ENCODE assay signal across 1 cellular context in the genomic region with DNA sequence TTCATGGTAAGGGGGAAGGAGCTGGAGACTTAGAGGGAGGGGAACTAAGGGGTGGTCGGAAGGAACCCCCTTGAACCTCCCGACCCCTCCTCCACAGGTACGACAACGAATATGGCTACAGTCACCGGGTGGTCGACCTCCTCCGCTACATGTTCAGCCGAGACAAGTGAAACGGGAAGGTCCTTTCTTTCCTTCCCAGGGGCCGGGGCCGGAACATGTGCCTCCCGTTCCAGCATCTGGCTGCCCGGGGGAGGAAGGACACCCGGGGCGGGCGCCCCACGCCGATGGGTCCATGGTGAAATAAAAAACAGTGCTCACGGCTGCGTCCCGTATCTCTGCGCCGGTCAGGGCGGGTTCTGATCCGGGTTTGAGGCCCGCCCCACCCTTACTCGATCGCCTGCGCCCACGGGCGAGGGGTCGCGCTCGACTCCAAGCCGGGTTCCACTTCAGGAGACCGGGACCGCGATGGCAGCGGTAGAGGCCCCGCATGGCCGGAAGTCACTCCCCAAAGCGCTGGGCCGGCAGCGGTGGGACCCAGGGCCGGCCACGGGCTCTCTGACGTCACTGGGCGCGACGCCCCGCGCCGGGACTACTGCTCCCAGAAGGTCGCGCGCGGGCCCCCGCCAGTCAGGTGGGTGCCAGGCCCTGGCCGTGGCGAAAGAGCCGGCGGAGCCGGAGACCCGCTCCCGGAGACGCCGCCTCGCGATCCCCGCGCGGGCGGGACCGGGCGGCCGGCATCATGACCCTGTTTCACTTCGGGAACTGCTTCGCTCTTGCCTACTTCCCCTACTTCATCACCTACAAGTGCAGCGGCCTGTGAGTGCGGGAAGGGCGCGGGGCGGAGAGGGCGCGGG.
TF ChIP-seq lines count a peak whose summit lies in the region.

A gene with protein sequence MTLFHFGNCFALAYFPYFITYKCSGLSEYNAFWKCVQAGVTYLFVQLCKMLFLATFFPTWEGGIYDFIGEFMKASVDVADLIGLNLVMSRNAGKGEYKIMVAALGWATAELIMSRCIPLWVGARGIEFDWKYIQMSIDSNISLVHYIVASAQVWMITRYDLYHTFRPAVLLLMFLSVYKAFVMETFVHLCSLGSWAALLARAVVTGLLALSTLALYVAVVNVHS (plus strand): TSS at position 626 of the 854 bp plus-strand sequence. CDS start 114 bp downstream, at position 740.

TF ChIP-seq in K562, 482 proteins besides CTCF, POLR2A, EP300 and RAD21 (continued from another document and continues in another):
- TF ChIP-seq GABPB1 (CRISPR knock-in tag; IDR thresholded peaks at IDR 0.05) (peak; percentile 90), DACH1 (IDR thresholded peaks at IDR 0.05; ENCODE audit: partially characterized antibody) (no peak), POLR3G (IDR thresholded peaks at IDR 0.05; ENCODE audit: extremely low read depth, insufficient read length, insufficient replicate concordance) (no peak), CEBPB (tag; IDR thresholded peaks at IDR 0.05) (peak; percentile 40), ZNF79 (CRISPR knock-in tag; IDR thresholded peaks at IDR 0.05; ENCODE audit: low read depth) (no peak), POLR2AphosphoS5 (IDR thresholded peaks at IDR 0.05; ENCODE audit: control insufficient read depth, insufficient read depth, low read depth, low read length) (peak; percentile 74), YY1 (IDR thresholded peaks at IDR 0.05; ENCODE audit: borderline replicate concordance in 1 of 3, control insufficient read depth in 1 of 3, extremely low read depth in 1 of 3, insufficient read depth in 3 of 3, insufficient read length in 1 of 3, insufficient replicate concordance in 2 of 3, low read depth in 1 of 3, low read length in 2 of 3) (peak in 2 of 3 experiments; percentile 56 to 73), TCF7L2 (IDR thresholded peaks at IDR 0.05; ENCODE audit: low read depth, low read length) (no peak), PHF8 (IDR thresholded peaks at IDR 0.05; ENCODE audit: borderline replicate concordance, low read length) (peak; percentile 91; the same call in 1 of the 2 replicates), PML (IDR thresholded peaks at IDR 0.05; ENCODE audit: low read length) (peak; percentile 46; the same call in 1 of the 2 replicates), PHF21A (IDR thresholded peaks at IDR 0.05; ENCODE audit: borderline replicate concordance, low read depth) (no peak), PTRF (tag; IDR thresholded peaks at IDR 0.05) (no peak), ZNF140 (CRISPR knock-in tag; IDR thresholded peaks at IDR 0.05) (no peak), NBN (IDR thresholded peaks at IDR 0.05; ENCODE audit: low read depth) (no peak), CBFB (CRISPR knock-in tag; IDR thresholded peaks at IDR 0.05) (no peak), ZNF75A (CRISPR knock-in tag; IDR thresholded peaks at IDR 0.05) (no peak), MTA2 (IDR thresholded peaks at IDR 0.05; ENCODE audit: low read depth) (no peak), HDAC2 (IDR thresholded peaks at IDR 0.05) (peak; percentile 25), ZNF785 (CRISPR knock-in tag; IDR thresholded peaks at IDR 0.05) (no peak), ZNF699 (CRISPR knock-in tag; IDR thresholded peaks at IDR 0.05; ENCODE audit: insufficient replicate concordance) (no peak), ZNF408 (CRISPR knock-in tag; IDR thresholded peaks at IDR 0.05; ENCODE audit: low read depth) (no peak), NFE2 (IDR thresholded peaks at IDR 0.05; ENCODE audit: low read depth) (no peak), TEAD4 (IDR thresholded peaks at IDR 0.05; ENCODE audit: low read length) (no peak), TEAD4 (CRISPR knock-in tag; IDR thresholded peaks at IDR 0.05; ENCODE audit: borderline replicate concordance) (no peak), IRF2 (CRISPR knock-in tag; IDR thresholded peaks at IDR 0.05) (no peak), MED1 (CRISPR knock-in tag; IDR thresholded peaks at IDR 0.05; ENCODE audit: borderline replicate concordance) (no peak), MXI1 (IDR thresholded peaks at IDR 0.05; ENCODE audit: low read depth, low read length) (peak; percentile 62), WHSC1 (IDR thresholded peaks at IDR 0.05; ENCODE audit: low read length) (no peak)
- TF ChIP-seq, protein P1, sequence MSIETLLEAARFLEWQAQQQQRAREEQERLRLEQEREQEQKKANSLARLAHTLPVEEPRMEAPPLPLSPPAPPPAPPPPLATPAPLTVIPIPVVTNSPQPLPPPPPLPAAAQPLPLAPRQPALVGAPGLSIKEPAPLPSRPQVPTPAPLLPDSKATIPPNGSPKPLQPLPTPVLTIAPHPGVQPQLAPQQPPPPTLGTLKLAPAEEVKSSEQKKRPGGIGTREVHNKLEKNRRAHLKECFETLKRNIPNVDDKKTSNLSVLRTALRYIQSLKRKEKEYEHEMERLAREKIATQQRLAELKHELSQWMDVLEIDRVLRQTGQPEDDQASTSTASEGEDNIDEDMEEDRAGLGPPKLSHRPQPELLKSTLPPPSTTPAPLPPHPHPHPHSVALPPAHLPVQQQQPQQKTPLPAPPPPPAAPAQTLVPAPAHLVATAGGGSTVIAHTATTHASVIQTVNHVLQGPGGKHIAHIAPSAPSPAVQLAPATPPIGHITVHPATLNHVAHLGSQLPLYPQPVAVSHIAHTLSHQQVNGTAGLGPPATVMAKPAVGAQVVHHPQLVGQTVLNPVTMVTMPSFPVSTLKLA (conservative IDR thresholded peaks at IDR 0.05), result peak in 1 of 2 experiments; percentile 95
- TF ChIP-seq, protein P2, sequence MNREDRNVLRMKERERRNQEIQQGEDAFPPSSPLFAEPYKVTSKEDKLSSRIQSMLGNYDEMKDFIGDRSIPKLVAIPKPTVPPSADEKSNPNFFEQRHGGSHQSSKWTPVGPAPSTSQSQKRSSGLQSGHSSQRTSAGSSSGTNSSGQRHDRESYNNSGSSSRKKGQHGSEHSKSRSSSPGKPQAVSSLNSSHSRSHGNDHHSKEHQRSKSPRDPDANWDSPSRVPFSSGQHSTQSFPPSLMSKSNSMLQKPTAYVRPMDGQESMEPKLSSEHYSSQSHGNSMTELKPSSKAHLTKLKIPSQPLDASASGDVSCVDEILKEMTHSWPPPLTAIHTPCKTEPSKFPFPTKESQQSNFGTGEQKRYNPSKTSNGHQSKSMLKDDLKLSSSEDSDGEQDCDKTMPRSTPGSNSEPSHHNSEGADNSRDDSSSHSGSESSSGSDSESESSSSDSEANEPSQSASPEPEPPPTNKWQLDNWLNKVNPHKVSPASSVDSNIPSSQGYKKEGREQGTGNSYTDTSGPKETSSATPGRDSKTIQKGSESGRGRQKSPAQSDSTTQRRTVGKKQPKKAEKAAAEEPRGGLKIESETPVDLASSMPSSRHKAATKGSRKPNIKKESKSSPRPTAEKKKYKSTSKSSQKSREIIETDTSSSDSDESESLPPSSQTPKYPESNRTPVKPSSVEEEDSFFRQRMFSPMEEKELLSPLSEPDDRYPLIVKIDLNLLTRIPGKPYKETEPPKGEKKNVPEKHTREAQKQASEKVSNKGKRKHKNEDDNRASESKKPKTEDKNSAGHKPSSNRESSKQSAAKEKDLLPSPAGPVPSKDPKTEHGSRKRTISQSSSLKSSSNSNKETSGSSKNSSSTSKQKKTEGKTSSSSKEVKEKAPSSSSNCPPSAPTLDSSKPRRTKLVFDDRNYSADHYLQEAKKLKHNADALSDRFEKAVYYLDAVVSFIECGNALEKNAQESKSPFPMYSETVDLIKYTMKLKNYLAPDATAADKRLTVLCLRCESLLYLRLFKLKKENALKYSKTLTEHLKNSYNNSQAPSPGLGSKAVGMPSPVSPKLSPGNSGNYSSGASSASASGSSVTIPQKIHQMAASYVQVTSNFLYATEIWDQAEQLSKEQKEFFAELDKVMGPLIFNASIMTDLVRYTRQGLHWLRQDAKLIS (CRISPR knock-in tag; IDR thresholded peaks at IDR 0.05), result no peak
- TF ChIP-seq, protein P3, sequence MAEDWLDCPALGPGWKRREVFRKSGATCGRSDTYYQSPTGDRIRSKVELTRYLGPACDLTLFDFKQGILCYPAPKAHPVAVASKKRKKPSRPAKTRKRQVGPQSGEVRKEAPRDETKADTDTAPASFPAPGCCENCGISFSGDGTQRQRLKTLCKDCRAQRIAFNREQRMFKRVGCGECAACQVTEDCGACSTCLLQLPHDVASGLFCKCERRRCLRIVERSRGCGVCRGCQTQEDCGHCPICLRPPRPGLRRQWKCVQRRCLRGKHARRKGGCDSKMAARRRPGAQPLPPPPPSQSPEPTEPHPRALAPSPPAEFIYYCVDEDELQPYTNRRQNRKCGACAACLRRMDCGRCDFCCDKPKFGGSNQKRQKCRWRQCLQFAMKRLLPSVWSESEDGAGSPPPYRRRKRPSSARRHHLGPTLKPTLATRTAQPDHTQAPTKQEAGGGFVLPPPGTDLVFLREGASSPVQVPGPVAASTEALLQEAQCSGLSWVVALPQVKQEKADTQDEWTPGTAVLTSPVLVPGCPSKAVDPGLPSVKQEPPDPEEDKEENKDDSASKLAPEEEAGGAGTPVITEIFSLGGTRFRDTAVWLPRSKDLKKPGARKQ (CRISPR knock-in tag; IDR thresholded peaks at IDR 0.05), result no peak
- TF ChIP-seq, protein P4, sequence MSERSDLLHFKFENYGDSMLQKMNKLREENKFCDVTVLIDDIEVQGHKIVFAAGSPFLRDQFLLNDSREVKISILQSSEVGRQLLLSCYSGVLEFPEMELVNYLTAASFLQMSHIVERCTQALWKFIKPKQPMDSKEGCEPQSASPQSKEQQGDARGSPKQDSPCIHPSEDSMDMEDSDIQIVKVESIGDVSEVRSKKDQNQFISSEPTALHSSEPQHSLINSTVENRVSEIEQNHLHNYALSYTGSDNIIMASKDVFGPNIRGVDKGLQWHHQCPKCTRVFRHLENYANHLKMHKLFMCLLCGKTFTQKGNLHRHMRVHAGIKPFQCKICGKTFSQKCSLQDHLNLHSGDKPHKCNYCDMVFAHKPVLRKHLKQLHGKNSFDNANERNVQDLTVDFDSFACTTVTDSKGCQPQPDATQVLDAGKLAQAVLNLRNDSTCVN (CRISPR knock-in tag; IDR thresholded peaks at IDR 0.05), result no peak
- TF ChIP-seq, protein P5, sequence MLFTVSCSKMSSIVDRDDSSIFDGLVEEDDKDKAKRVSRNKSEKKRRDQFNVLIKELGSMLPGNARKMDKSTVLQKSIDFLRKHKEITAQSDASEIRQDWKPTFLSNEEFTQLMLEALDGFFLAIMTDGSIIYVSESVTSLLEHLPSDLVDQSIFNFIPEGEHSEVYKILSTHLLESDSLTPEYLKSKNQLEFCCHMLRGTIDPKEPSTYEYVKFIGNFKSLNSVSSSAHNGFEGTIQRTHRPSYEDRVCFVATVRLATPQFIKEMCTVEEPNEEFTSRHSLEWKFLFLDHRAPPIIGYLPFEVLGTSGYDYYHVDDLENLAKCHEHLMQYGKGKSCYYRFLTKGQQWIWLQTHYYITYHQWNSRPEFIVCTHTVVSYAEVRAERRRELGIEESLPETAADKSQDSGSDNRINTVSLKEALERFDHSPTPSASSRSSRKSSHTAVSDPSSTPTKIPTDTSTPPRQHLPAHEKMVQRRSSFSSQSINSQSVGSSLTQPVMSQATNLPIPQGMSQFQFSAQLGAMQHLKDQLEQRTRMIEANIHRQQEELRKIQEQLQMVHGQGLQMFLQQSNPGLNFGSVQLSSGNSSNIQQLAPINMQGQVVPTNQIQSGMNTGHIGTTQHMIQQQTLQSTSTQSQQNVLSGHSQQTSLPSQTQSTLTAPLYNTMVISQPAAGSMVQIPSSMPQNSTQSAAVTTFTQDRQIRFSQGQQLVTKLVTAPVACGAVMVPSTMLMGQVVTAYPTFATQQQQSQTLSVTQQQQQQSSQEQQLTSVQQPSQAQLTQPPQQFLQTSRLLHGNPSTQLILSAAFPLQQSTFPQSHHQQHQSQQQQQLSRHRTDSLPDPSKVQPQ (CRISPR knock-in tag; IDR thresholded peaks at IDR 0.05; ENCODE audit: borderline replicate concordance), result no peak
- TF ChIP-seq, protein P6, sequence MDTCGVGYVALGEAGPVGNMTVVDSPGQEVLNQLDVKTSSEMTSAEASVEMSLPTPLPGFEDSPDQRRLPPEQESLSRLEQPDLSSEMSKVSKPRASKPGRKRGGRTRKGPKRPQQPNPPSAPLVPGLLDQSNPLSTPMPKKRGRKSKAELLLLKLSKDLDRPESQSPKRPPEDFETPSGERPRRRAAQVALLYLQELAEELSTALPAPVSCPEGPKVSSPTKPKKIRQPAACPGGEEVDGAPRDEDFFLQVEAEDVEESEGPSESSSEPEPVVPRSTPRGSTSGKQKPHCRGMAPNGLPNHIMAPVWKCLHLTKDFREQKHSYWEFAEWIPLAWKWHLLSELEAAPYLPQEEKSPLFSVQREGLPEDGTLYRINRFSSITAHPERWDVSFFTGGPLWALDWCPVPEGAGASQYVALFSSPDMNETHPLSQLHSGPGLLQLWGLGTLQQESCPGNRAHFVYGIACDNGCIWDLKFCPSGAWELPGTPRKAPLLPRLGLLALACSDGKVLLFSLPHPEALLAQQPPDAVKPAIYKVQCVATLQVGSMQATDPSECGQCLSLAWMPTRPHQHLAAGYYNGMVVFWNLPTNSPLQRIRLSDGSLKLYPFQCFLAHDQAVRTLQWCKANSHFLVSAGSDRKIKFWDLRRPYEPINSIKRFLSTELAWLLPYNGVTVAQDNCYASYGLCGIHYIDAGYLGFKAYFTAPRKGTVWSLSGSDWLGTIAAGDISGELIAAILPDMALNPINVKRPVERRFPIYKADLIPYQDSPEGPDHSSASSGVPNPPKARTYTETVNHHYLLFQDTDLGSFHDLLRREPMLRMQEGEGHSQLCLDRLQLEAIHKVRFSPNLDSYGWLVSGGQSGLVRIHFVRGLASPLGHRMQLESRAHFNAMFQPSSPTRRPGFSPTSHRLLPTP (IDR thresholded peaks at IDR 0.05; ENCODE audit: borderline replicate concordance, extremely low read depth, insufficient read length), result no peak
- TF ChIP-seq, protein P7, sequence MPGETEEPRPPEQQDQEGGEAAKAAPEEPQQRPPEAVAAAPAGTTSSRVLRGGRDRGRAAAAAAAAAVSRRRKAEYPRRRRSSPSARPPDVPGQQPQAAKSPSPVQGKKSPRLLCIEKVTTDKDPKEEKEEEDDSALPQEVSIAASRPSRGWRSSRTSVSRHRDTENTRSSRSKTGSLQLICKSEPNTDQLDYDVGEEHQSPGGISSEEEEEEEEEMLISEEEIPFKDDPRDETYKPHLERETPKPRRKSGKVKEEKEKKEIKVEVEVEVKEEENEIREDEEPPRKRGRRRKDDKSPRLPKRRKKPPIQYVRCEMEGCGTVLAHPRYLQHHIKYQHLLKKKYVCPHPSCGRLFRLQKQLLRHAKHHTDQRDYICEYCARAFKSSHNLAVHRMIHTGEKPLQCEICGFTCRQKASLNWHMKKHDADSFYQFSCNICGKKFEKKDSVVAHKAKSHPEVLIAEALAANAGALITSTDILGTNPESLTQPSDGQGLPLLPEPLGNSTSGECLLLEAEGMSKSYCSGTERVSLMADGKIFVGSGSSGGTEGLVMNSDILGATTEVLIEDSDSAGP (CRISPR knock-in tag; IDR thresholded peaks at IDR 0.05), result no peak
- TF ChIP-seq, protein P8, sequence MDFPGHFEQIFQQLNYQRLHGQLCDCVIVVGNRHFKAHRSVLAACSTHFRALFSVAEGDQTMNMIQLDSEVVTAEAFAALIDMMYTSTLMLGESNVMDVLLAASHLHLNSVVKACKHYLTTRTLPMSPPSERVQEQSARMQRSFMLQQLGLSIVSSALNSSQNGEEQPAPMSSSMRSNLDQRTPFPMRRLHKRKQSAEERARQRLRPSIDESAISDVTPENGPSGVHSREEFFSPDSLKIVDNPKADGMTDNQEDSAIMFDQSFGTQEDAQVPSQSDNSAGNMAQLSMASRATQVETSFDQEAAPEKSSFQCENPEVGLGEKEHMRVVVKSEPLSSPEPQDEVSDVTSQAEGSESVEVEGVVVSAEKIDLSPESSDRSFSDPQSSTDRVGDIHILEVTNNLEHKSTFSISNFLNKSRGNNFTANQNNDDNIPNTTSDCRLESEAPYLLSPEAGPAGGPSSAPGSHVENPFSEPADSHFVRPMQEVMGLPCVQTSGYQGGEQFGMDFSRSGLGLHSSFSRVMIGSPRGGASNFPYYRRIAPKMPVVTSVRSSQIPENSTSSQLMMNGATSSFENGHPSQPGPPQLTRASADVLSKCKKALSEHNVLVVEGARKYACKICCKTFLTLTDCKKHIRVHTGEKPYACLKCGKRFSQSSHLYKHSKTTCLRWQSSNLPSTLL (IDR thresholded peaks at IDR 0.05), result no peak
